ENCODE assay signal across 21 cellular contexts in genomic region chr9:134834217-134834956, GRCh38. TPM values are rescaled to one million over a fixed set of nuclear protein-coding genes. Genes with fewer than 3 reads are reported as not detected.
DNase-seq lines count a peak whose midpoint lies in the region; TF ChIP-seq lines count a peak whose summit lies in the region.
"Had no signal": no experiment of that assay in that cellular context is flagged by ENCODE, and none has a peak within 500 bp of the region (broad histone marks: within the 10 kb centered on the region; RNA-seq: fewer than 3 reads in every experiment).

No MANE protein-coding gene starts in this region.

- no peak overlapping the region for H3K27ac Mint-ChIP-seq in endodermal cell

- H3K9me3 ChIP-seq in endodermal cell (ENCODE audit: control insufficient read depth, low read length), result no peaks in the 10 kb centered on the region

- no peak overlapping the region for H3K4me3 ChIP-seq in endodermal cell (ENCODE audit: low read length)

- TF ChIP-seq CTCF in endodermal cell (conservative IDR thresholded peaks at IDR 0.05), result no peak

- DNase-seq in DMS 273 treated with DMSO at 0.1 percent for 48 hours (lab: John Stamatoyannopoulos, UW) (peak; percentile 29), NCI-H2171 treated with DMSO at 0.1 percent for 48 hours (lab: John Stamatoyannopoulos, UW) (peak; percentile 76), endodermal cell (no peak), posterior cingulate gyrus (peak in 8 of 10 donors; percentile 44 to 93 (median 64)), DMS79 treated with DMSO at 0.1 percent for 48 hours (lab: John Stamatoyannopoulos, UW) (no peak), NCI-H82 treated with DMSO at 0.1 percent for 48 hours (lab: John Stamatoyannopoulos, UW; ENCODE audit: unreplicated experiment) (no peak)
- DNase-seq in activated CD4-positive, alpha-beta T cell treated with anti-CD3 and anti-CD28 coated beads for 4 hours, result no peak
- DNase-seq: C1 segment of cervical spinal cord, GDM1, MM.1S, NCI-H1092, NCI-H1436 treated with DMSO at 0.1 percent for 48 hours, NCI-H2081, RPMI8226, SIG-M5 had no signal

- no peaks in the 10 kb centered on the region for H3K27me3 ChIP-seq in endodermal cell (ENCODE audit: control insufficient read depth, insufficient read depth, low read length, poor library complexity, severe bottlenecking)

- intact Hi-C loops in posterior cingulate gyrus (cut with DNase I), result no loop called here

- WGBS in endodermal cell (ENCODE audit: insufficient coverage in 1 of 2, insufficient read length in 1 of 2), 2 experiments, result 91 to 92% methylated on average over 10 to 20 of the region's 20 CpGs

- peaks cover 4% of the 10 kb centered on the region for H3K36me3 ChIP-seq in endodermal cell (ENCODE audit: control insufficient read depth, insufficient read depth, low read length)

- no peaks in the 10 kb centered on the region for H3K9me3 Mint-ChIP-seq in endodermal cell
- H3K9me3 Mint-ChIP-seq: CD8-positive, alpha-beta memory T cell; IgD-negative memory B cell had no signal

- no peaks in the 10 kb centered on the region for H3K27me3 Mint-ChIP-seq in endodermal cell (ENCODE audit: insufficient read depth)
- H3K27me3 Mint-ChIP-seq: CD8-positive, alpha-beta memory T cell; IgD-negative memory B cell had no signal

- no peak overlapping the region for H3K9ac ChIP-seq in endodermal cell (ENCODE audit: extremely low read depth, low read length, poor library complexity, severe bottlenecking)

- peak overlapping the region; percentile 24 for H3K27ac ChIP-seq in endodermal cell (ENCODE audit: low read depth, low read length)

- H3K4me3 Mint-ChIP-seq in endodermal cell, result no peak overlapping the region
- H3K4me3 Mint-ChIP-seq: CD8-positive, alpha-beta memory T cell; IgD-negative memory B cell had no signal

- H3K4me1 Mint-ChIP-seq in endodermal cell, result no peaks in the 10 kb centered on the region
- H3K4me1 Mint-ChIP-seq: CD8-positive, alpha-beta memory T cell; IgD-negative memory B cell had no signal

- peaks cover 8% of the 10 kb centered on the region for H3K36me3 Mint-ChIP-seq in endodermal cell (ENCODE audit: low read depth)
- H3K36me3 Mint-ChIP-seq: CD8-positive, alpha-beta memory T cell; IgD-negative memory B cell had no signal

- H3K4me1 ChIP-seq in endodermal cell (ENCODE audit: control insufficient read depth, insufficient read depth, low read length), result no peaks in the 10 kb centered on the region

RNA-seq across cellular contexts. Expression of gene FCN2, which starts 46.2 kb away (rescaled TPM):
- not detected for total RNA-seq in endodermal cell
- not detected for polyA plus RNA-seq in endodermal cell (2013, experiment 1 of 2)
- polyA plus RNA-seq in endodermal cell (2013, experiment 2 of 2), result not detected
- total RNA-seq: CD8-positive, alpha-beta memory T cell; Daoy; H4; LHCN-M2; NCI-H460 had no signal
- polyA plus RNA-seq: CD8-positive, alpha-beta memory T cell; IgD-negative memory B cell had no signal

Comparison
In these comparisons a context has a peak if more than half of its experiments do, and no peak if none do; other contexts are left out.
1. DNase-seq: peak in DMS 273 treated with DMSO at 0.1 percent for 48 hours (single experiment), NCI-H2171 treated with DMSO at 0.1 percent for 48 hours (single experiment) and posterior cingulate gyrus (8 of 10); none in endodermal cell (single experiment), activated CD4-positive, alpha-beta T cell treated with anti-CD3 and anti-CD28 coated beads for 4 hours (0 of 2), DMS79 treated with DMSO at 0.1 percent for 48 hours (single experiment) and NCI-H82 treated with DMSO at 0.1 percent for 48 hours (single experiment).